In genomic region chr3:15453501-15453900, GRCh38 we compare ENCODE assay signal across 1 cellular context.
TF ChIP-seq lines count a peak whose summit lies in the region.

No MANE protein-coding gene starts in this region.

TF ChIP-seq in H1, 55 proteins besides CTCF, POLR2A, EP300 and RAD21:
- TF ChIP-seq JUN (IDR thresholded peaks at IDR 0.05; ENCODE audit: low read depth, low read length) (no peak), CTBP2 (IDR thresholded peaks at IDR 0.05; ENCODE audit: borderline replicate concordance, insufficient read depth, insufficient read length, low read length) (no peak), SAP30 (IDR thresholded peaks at IDR 0.05; ENCODE audit: insufficient read depth, insufficient replicate concordance, low read length) (no peak), GABPA (IDR thresholded peaks at IDR 0.05; ENCODE audit: borderline replicate concordance, insufficient read depth, low read length) (no peak), YY1 (IDR thresholded peaks at IDR 0.05; ENCODE audit: low read depth, low read length) (no peak)
